Comparison of ENCODE assay signal across 27 cellular contexts in genomic region chr16:29232811-29233704, GRCh38.
DNase-seq lines count a peak whose midpoint lies in the region; ATAC-seq, FAIRE-seq and TF ChIP-seq lines count a peak whose summit lies in the region.
"Had no signal": no experiment of that assay in that cellular context is flagged by ENCODE, and none has a peak within 500 bp of the region (broad histone marks: within the 10 kb centered on the region; RNA-seq: fewer than 3 reads in every experiment).

No MANE protein-coding gene starts in this region.

- in situ Hi-C loops in HepG2 (cut with HindIII; ENCODE audit: extremely low pct_ligation_motif_present, low pct_unique_long_range_greater_than_20kb), result no loop called here

- no peak overlapping the region for H2AFZ ChIP-seq in HepG2 (ENCODE audit: low read length)
- H2AFZ ChIP-seq: GM23338 had no signal

- no TSS peak for BruUV-seq in HepG2 (replicated peaks; lab: Mats Ljungman, UMichigan)

- POLR2A ChIA-PET in HepG2 (lab: Yijun Ruan, JAX), result no interaction called here

- TF ChIP-seq EP300 in HepG2 (IDR thresholded peaks at IDR 0.05; ENCODE audit: low read depth in 2 of 2, low read length in 2 of 2) (no peak), HepG2 (CRISPR knock-in tag; IDR thresholded peaks at IDR 0.05; ENCODE audit: borderline replicate concordance) (no peak), sigmoid colon (IDR thresholded peaks at IDR 0.05) (no peak)

- intact Hi-C loops in HepG2 (cut with micrococcal nuclease; ENCODE audit: unreplicated experiment), result no loop called here
- intact Hi-C loops in right lobe of liver (cut with DNase I), result no loop called here
- intact Hi-C loops in sigmoid colon (cut with DNase I), result no loop called here

- no peaks in the 10 kb centered on the region for H4K20me1 ChIP-seq in HepG2 (ENCODE audit: insufficient read depth, low read length)
- H4K20me1 ChIP-seq: BLaER1 had no signal

- H3K9me3 ChIP-seq in HepG2 (ENCODE audit: low read length), result no peaks in the 10 kb centered on the region
- H3K9me3 ChIP-seq in right lobe of liver, result no peaks in the 10 kb centered on the region
- H3K9me3 ChIP-seq in sigmoid colon, result no peaks in the 10 kb centered on the region
- H3K9me3 ChIP-seq: BLaER1, Caco-2 had no signal

- TF ChIP-seq POLR2A in HepG2 (IDR thresholded peaks at IDR 0.05; ENCODE audit: insufficient read depth in 1 of 2, low read depth in 2 of 2, low read length in 2 of 2) (no peak), right lobe of liver (IDR thresholded peaks at IDR 0.05) (no peak), sigmoid colon (IDR thresholded peaks at IDR 0.05) (no peak)

- H3K4me3 ChIP-seq in HepG2 (replicated peaks in 1 of 3; ENCODE audit: insufficient read depth in 1 of 3, low read depth in 2 of 3, low read length in 3 of 3) (no peak overlapping the region), right lobe of liver (no peak overlapping the region), sigmoid colon (no peak overlapping the region)
- H3K4me3 ChIP-seq: BLaER1, GM23338 had no signal

- no peak for FAIRE-seq in HepG2 (lab: Jason Lieb, UNC)
- FAIRE-seq: GM12892 had no signal

- no peak overlapping the region for H3K9ac ChIP-seq in HepG2 (ENCODE audit: insufficient read depth, low read depth, low read length)
- H3K9ac ChIP-seq: BLaER1 had no signal

- TF ChIP-seq CTCF in HepG2 (CRISPR knock-in tag; IDR thresholded peaks at IDR 0.05), result no peak
- TF ChIP-seq CTCF in right lobe of liver (IDR thresholded peaks at IDR 0.05), result no peak
- no peak for TF ChIP-seq CTCF in sigmoid colon (IDR thresholded peaks at IDR 0.05)

- H3K36me3 ChIP-seq in HepG2 (replicated peaks in 1 of 2; ENCODE audit: control insufficient read depth in 1 of 2, insufficient read depth in 2 of 2, low read length in 2 of 2), result no peaks in the 10 kb centered on the region
- no peaks in the 10 kb centered on the region for H3K36me3 ChIP-seq in right lobe of liver
- no peaks in the 10 kb centered on the region for H3K36me3 ChIP-seq in sigmoid colon
- H3K36me3 ChIP-seq: BLaER1 had no signal

- no peaks in the 10 kb centered on the region for H3K79me2 ChIP-seq in HepG2 (ENCODE audit: insufficient read depth, low read length)

- no peak overlapping the region for H3K4me2 ChIP-seq in HepG2 (ENCODE audit: low read depth, low read length)
- H3K4me2 ChIP-seq: BLaER1, GM23338 had no signal

- ATAC-seq in HepG2, result no peak
- ATAC-seq in right lobe of liver, result no peak
- ATAC-seq: GM23338 had no signal

- 25% methylated on average over 27 of the region's 30 CpGs for WGBS in HepG2 (ENCODE audit: low lambda C conversion rate)
- no CpG with 5 or more reads among the region's 30 CpGs for WGBS in right lobe of liver (ENCODE audit: insufficient coverage, low coverage, low lambda C conversion rate, missing lambda C conversion rate)
- 60 to 88% methylated on average over 30 of the region's 30 CpGs for WGBS in sigmoid colon, 2 donors

- H3K4me1 ChIP-seq in HepG2 (ENCODE audit: insufficient read depth, low read length) (peaks cover 39% of the 10 kb centered on the region), right lobe of liver (peaks cover 0 to 13% (median 6%) of the 10 kb centered on the region in 4 donors), sigmoid colon (peaks cover 0 to 13% (median 2%) of the 10 kb centered on the region in 4 donors)
- H3K4me1 ChIP-seq: BLaER1 had no signal

- H3K27ac ChIP-seq in HepG2 (ENCODE audit: extremely low read length, insufficient read depth, low read length) (no peak overlapping the region), right lobe of liver (no peak overlapping the region), sigmoid colon (no peak overlapping the region)
- H3K27ac ChIP-seq: 22Rv1, BLaER1, RWPE1 had no signal

- CTCF ChIA-PET in HepG2 (lab: Yijun Ruan, JAX; ENCODE audit: low intra/inter-chr PET ratio, low total read pairs), result no interaction called here

- DNase-seq in activated CD8-positive, alpha-beta memory T cell treated with anti-CD3 and anti-CD28 coated beads for 24 hours, result peak; percentile 45
- no peak for DNase-seq in activated CD8-positive, alpha-beta memory T cell treated with anti-CD3 and anti-CD28 coated beads, Interleukin-2, amount 50 U/mL, for 48 hours
- DNase-seq in HepG2 (ENCODE audit: low spot score), result no peak
- no peak for DNase-seq in right lobe of liver
- peak; percentile 55 for DNase-seq in sigmoid colon
- no peak for DNase-seq in DMS114 treated with DMSO at 0.1 percent for 48 hours (lab: John Stamatoyannopoulos, UW; ENCODE audit: unreplicated experiment)
- DNase-seq in COLO829 (ENCODE audit: low spot score), result no peak
- DNase-seq in D341Med (ENCODE audit: low spot score), result no peak
- DNase-seq: ACHN; Caco-2; CD4-positive, alpha-beta T cell; DMS153; HCEC 1CT; KBM-7; NCI-H1092; NCI-H2029 treated with DMSO at 0.1 percent for 48 hours; NCI-H2171; NCI-H345; NCI-H524; NCI-H774; NK-92 treated with Interleukin-12 subunit alpha and Interleukin-12 subunit beta, amount 100 ng/mL, for 24 hours; SHP77 treated with DMSO at 0.1 percent for 48 hours had no signal

- H3K27me3 ChIP-seq in HepG2 (ENCODE audit: control insufficient read depth in 1 of 2, insufficient read depth in 2 of 2, low read length in 2 of 2) (peaks cover 1 to 19% of the 10 kb centered on the region in 2 experiments; a peak in 3 of 5 replicates), right lobe of liver (no peaks in the 10 kb centered on the region), sigmoid colon (no peaks in the 10 kb centered on the region)
- H3K27me3 ChIP-seq: BLaER1 had no signal

- no peak for TF ChIP-seq RAD21 in HepG2 (CRISPR knock-in tag; IDR thresholded peaks at IDR 0.05)

TF ChIP-seq in HepG2, 621 proteins besides CTCF, POLR2A, EP300 and RAD21:
- peak; percentile 26; the same call in 1 of the 2 replicates for TF ChIP-seq ZNF687 (CRISPR knock-in tag; IDR thresholded peaks at IDR 0.05)
- no peak for TF ChIP-seq ZNF468 (CRISPR knock-in tag; IDR thresholded peaks at IDR 0.05)
- TF ChIP-seq SP4 (CRISPR knock-in tag; IDR thresholded peaks at IDR 0.05), result 0 out of 2 replicates have a peak, but pooled peaks have one; percentile 24

Comparison
In these comparisons a context has a peak if more than half of its experiments do, and no peak if none do; other contexts are left out.
1. DNase-seq: peak in activated CD8-positive, alpha-beta memory T cell treated with anti-CD3 and anti-CD28 coated beads for 24 hours (single experiment) and sigmoid colon (single experiment); none in activated CD8-positive, alpha-beta memory T cell treated with anti-CD3 and anti-CD28 coated beads, Interleukin-2, amount 50 U/mL, for 48 hours (single experiment), HepG2 (single experiment), right lobe of liver (0 of 3), DMS114 treated with DMSO at 0.1 percent for 48 hours (single experiment), COLO829 (single experiment) and D341Med (single experiment).